Comparison of ENCODE assay signal across 8 cellular contexts in the genomic region with DNA sequence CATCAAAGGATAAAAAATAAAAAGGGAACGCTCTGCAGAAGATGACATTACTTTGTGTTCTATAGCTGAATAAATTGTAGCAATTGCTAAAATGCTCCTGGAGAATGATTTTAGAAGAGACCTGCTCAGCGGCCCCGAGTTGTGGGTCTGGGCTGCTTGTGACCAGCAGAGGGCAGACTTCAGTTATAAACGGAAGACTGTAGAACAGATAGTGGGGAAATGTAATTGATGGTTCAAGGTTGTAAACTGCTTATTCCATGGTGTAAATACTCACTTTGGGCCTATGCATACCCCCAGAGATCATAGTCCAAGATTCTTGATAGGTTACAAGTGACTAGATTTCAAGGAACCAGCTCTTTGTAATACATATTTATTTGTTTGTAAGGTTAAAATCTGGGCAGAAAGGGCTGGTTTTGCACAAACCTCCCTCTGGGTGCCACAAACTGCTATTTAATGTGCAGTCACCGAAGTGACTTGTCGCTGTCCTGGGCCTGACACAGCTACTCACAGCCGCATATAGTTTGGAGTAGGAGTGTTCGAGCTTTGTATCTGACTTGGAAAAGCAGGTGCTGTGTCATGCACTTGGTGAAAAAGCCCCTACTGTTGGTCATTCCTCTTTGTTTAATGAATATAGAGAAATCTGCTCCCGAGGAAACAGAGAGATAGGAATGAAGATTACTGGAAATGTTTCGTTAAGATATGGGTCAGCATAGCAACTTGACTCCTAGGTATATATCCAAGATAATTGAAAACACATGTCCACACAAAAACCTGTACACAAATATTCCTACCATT. TPM values are rescaled to one million over a fixed set of nuclear protein-coding genes. Genes with fewer than 3 reads are reported as not detected.
DNase-seq lines count a peak whose midpoint lies in the region; ATAC-seq, FAIRE-seq and TF ChIP-seq lines count a peak whose summit lies in the region.

No MANE protein-coding gene starts in this region.

- no peak overlapping the region for H2BK12ac ChIP-seq in trophoblast cell (ENCODE audit: low read length)

- no peak overlapping the region for H2AFZ ChIP-seq in trophoblast cell (ENCODE audit: insufficient read depth, low read length, poor library complexity)

- no peak for FAIRE-seq in urothelium cell line (lab: Jason Lieb, UNC)

- H3K27me3 ChIP-seq in gastroesophageal sphincter (no peaks in the 10 kb centered on the region), trophoblast cell (ENCODE audit: insufficient read depth, low read length) (no peaks in the 10 kb centered on the region)

- TF ChIP-seq EP300 in gastroesophageal sphincter (IDR thresholded peaks at IDR 0.05), result no peak

- H3K9me3 ChIP-seq in gastroesophageal sphincter (no peaks in the 10 kb centered on the region), trophoblast cell (ENCODE audit: insufficient read depth, low read depth, low read length) (no peaks in the 10 kb centered on the region)

- TF ChIP-seq POLR2A in gastroesophageal sphincter (IDR thresholded peaks at IDR 0.05), result no peak

- peak; percentile 77 to 88 (median 83) for TF ChIP-seq CTCF in gastroesophageal sphincter (IDR thresholded peaks at IDR 0.05)

- H3K23ac ChIP-seq in trophoblast cell (ENCODE audit: low read length), result no peak overlapping the region

- DNase-seq in DMS53 (lab: John Stamatoyannopoulos, UW) (peak; percentile 80), LoVo (ENCODE audit: low spot score) (peak; percentile 59), SHP77 treated with DMSO at 0.1 percent for 48 hours (lab: John Stamatoyannopoulos, UW) (peak; percentile 19), trophoblast cell (peak; percentile 60 to 87), urothelium cell line (ENCODE audit: low spot score) (peak; percentile 60)
- DNase-seq in activated effector memory CD4-positive, alpha-beta T cell treated with Interleukin-2 at 50 U/mL for 16 hours, result peak; percentile 51

- ATAC-seq in GM21717 (IDR thresholded peaks at IDR 0.05; ENCODE audit: unreplicated experiment) (peak; percentile 44), gastroesophageal sphincter (peak; percentile 36)

- H3K4me3 ChIP-seq in gastroesophageal sphincter (no peak overlapping the region), trophoblast cell (ENCODE audit: low read depth, low read length) (no peak overlapping the region)

- no peak overlapping the region for H2BK5ac ChIP-seq in trophoblast cell (ENCODE audit: low read depth, low read length, poor library complexity)

- no peak overlapping the region for H3K4me2 ChIP-seq in trophoblast cell (ENCODE audit: low read length)

- no peaks in the 10 kb centered on the region for H3K36me3 ChIP-seq in gastroesophageal sphincter
- no peaks in the 10 kb centered on the region for H3K36me3 ChIP-seq in trophoblast cell (ENCODE audit: control insufficient read depth in 1 of 2, insufficient read depth in 2 of 2, low read length in 2 of 2)

- no peak overlapping the region for H4K12ac ChIP-seq in trophoblast cell (ENCODE audit: low read depth, low read length)

- no peak overlapping the region for H2BK120ac ChIP-seq in trophoblast cell (ENCODE audit: insufficient read depth, low read length, poor library complexity)

- H3K27ac ChIP-seq in gastroesophageal sphincter (peak overlapping the region in 1 of 4 donors; percentile 86), trophoblast cell (ENCODE audit: low read depth, low read length) (no peak overlapping the region)

- H2AK5ac ChIP-seq in trophoblast cell (ENCODE audit: low read length), result no peak overlapping the region

- WGBS in gastroesophageal sphincter (ENCODE audit: low coverage in 1 of 2), 2 donors, result 30 to 31% methylated on average over 9 to 10 of the region's 10 CpGs
- WGBS in trophoblast cell (ENCODE audit: extremely low coverage, insufficient coverage, insufficient read length), result no CpG with 5 or more reads among the region's 10 CpGs

- no peak overlapping the region for H3K4ac ChIP-seq in trophoblast cell (ENCODE audit: low read depth, low read length)

- no peak overlapping the region for H3K18ac ChIP-seq in trophoblast cell (ENCODE audit: low read length)

- H3K79me1 ChIP-seq in trophoblast cell (ENCODE audit: low read length), result peaks cover 6% of the 10 kb centered on the region

- no peak overlapping the region for H3K9ac ChIP-seq in trophoblast cell (ENCODE audit: low read length)

- H3K4me1 ChIP-seq in gastroesophageal sphincter (peaks cover 2 to 48% (median 13%) of the 10 kb centered on the region in 3 donors), trophoblast cell (ENCODE audit: control insufficient read depth in 1 of 2, insufficient read depth in 2 of 2, low read length in 2 of 2) (peaks cover 10 to 20% of the 10 kb centered on the region in 2 experiments)

- H3K79me2 ChIP-seq in trophoblast cell (ENCODE audit: control insufficient read depth, insufficient read depth, low read length, poor library complexity), result peaks cover 2% of the 10 kb centered on the region

- H4K8ac ChIP-seq in trophoblast cell (ENCODE audit: low read depth, low read length), result no peak overlapping the region

- H3K14ac ChIP-seq in trophoblast cell (ENCODE audit: low read length), result no peak overlapping the region

- H4K91ac ChIP-seq in trophoblast cell (ENCODE audit: low read depth, low read length), result no peak overlapping the region

RNA-seq across cellular contexts. Expression of a gene that starts 34.7 kb away (rescaled TPM):
- 100 to 1,000 TPM; 123 to 230 (median 151) TPM for total RNA-seq in gastroesophageal sphincter
- 345 and 361 TPM in 2 replicates for polyA plus RNA-seq in trophoblast cell (2013)

Comparison
In these comparisons a context has a peak if more than half of its experiments do, and no peak if none do; other contexts are left out.
1. DNase-seq: peak in every context shown above with its lines; median percentile 80 in DMS53; 74 in trophoblast cell; 60 in urothelium cell line; 59 in LoVo; 51 in activated effector memory CD4-positive, alpha-beta T cell treated with Interleukin-2 at 50 U/mL for 16 hours; 19 in SHP77 treated with DMSO at 0.1 percent for 48 hours.